ENCODE assay signal across 29 cellular contexts in genomic region chr1:247243738-247244137, GRCh38. TPM values are rescaled to one million over a fixed set of nuclear protein-coding genes. Genes with fewer than 3 reads are reported as not detected.
"Had no signal": no experiment of that assay in that cellular context is flagged by ENCODE, and none has a peak within 500 bp of the region (broad histone marks: within the 10 kb centered on the region; RNA-seq: fewer than 3 reads in every experiment).

No MANE protein-coding gene starts in this region.

- H3K27ac Mint-ChIP-seq: activated B cell treated with CpG ODN at 0.5 μM for 24 hours; activated CD8-positive, alpha-beta T cell treated with anti-CD3 and anti-CD28 coated beads for 36 hours; activated naive CD4-positive, alpha-beta T cell treated with anti-CD3 and anti-CD28 coated beads, Interleukin-2, amount 10 ng/mL, durations not matched to agents 7 days and 5 days; activated naive CD4-positive, alpha-beta T cell treated with anti-CD3 and anti-CD28 coated beads, Interleukin-2, amount 50 U/mL, for 72 hours; activated naive CD8-positive, alpha-beta T cell treated with anti-CD3 and anti-CD28 coated beads, Interleukin-2, amount 10 ng/mL, durations not matched to agents 7 days and 5 days; effector memory CD8-positive, alpha-beta T cell had no signal

- H3K4me3 Mint-ChIP-seq: activated B cell treated with CpG ODN at 0.5 μM for 24 hours; activated CD8-positive, alpha-beta T cell treated with anti-CD3 and anti-CD28 coated beads for 36 hours; activated naive CD4-positive, alpha-beta T cell treated with anti-CD3 and anti-CD28 coated beads, Interleukin-2, amount 10 ng/mL, durations not matched to agents 7 days and 5 days; activated naive CD8-positive, alpha-beta T cell treated with anti-CD3 and anti-CD28 coated beads, Interleukin-2, amount 10 ng/mL, durations not matched to agents 7 days and 5 days; activated T-cell treated with anti-CD3 and anti-CD28 coated beads, Interleukin-2, amount 50 U/mL, for 4 hours; effector memory CD8-positive, alpha-beta T cell had no signal

- H3K27ac ChIP-seq: brain microvascular endothelial cell, esophagus muscularis mucosa, foreskin keratinocyte, gastrocnemius medialis, heart right ventricle, VCaP had no signal

- DNase-seq: activated B cell treated with CpG ODN at 0.5 μM for 24 hours; activated CD4-positive, alpha-beta T cell treated with anti-CD3 and anti-CD28 coated beads for 48 hours; activated CD4-positive, alpha-beta T cell treated with anti-CD3 and anti-CD28 coated beads, Interleukin-2, amount 50 U/mL, for 1 hour; activated CD4-positive, alpha-beta T cell treated with anti-CD3 and anti-CD28 coated beads, Interleukin-2, amount 50 U/mL, for 48 hours; activated CD8-positive, alpha-beta memory T cell treated with anti-CD3 and anti-CD28 coated beads for 24 hours; activated CD8-positive, alpha-beta T cell treated with anti-CD3 and anti-CD28 coated beads for 36 hours; activated gamma-delta T cell; activated naive CD4-positive, alpha-beta T cell; activated naive CD4-positive, alpha-beta T cell treated with anti-CD3 and anti-CD28 coated beads, Interleukin-2, amount 10 ng/mL, durations not matched to agents 7 days and 5 days; activated naive CD8-positive, alpha-beta T cell treated with anti-CD3 and anti-CD28 coated beads, Interleukin-2, amount 10 ng/mL, durations not matched to agents 7 days and 5 days; activated T-cell treated with anti-CD3 and anti-CD28 coated beads, Interleukin-2, amount 50 U/mL, for 4 hours; brain microvascular endothelial cell; cortex of kidney; dermis blood vessel endothelial cell; effector CD4-positive, alpha-beta T cell; effector memory CD8-positive, alpha-beta T cell; erythroblast; foreskin keratinocyte; gastrocnemius medialis; heart right ventricle; T-helper 2 cell had no signal

- FAIRE-seq: astrocyte, colon had no signal

- H3K36me3 Mint-ChIP-seq: activated naive CD4-positive, alpha-beta T cell treated with anti-CD3 and anti-CD28 coated beads, Interleukin-2, amount 10 ng/mL, durations not matched to agents 7 days and 5 days; activated naive CD8-positive, alpha-beta T cell treated with anti-CD3 and anti-CD28 coated beads, Interleukin-2, amount 10 ng/mL, durations not matched to agents 7 days and 5 days had no signal

- H3K4me3 ChIP-seq: esophagus muscularis mucosa, gastrocnemius medialis, heart right ventricle had no signal

- H3K27me3 Mint-ChIP-seq: activated B cell treated with CpG ODN at 0.5 μM for 24 hours; activated CD8-positive, alpha-beta T cell treated with anti-CD3 and anti-CD28 coated beads for 36 hours; activated naive CD4-positive, alpha-beta T cell treated with anti-CD3 and anti-CD28 coated beads, Interleukin-2, amount 10 ng/mL, durations not matched to agents 7 days and 5 days; activated naive CD8-positive, alpha-beta T cell treated with anti-CD3 and anti-CD28 coated beads, Interleukin-2, amount 10 ng/mL, durations not matched to agents 7 days and 5 days; effector memory CD8-positive, alpha-beta T cell had no signal

- ATAC-seq: activated CD4-positive, CD25-positive, alpha-beta regulatory T cell treated with anti-CD3 and anti-CD28 coated beads, Interleukin-2, amount 50 U/mL, for 24 hours; activated CD8-positive, alpha-beta T cell treated with anti-CD3 and anti-CD28 coated beads for 36 hours; activated naive CD4-positive, alpha-beta T cell treated with anti-CD3 and anti-CD28 coated beads, Interleukin-2, amount 50 U/mL, for 72 hours; activated T-cell treated with anti-CD3 and anti-CD28 coated beads, Interleukin-2, amount 50 U/mL, for 4 hours; effector memory CD8-positive, alpha-beta T cell; foreskin keratinocyte; gastrocnemius medialis; heart right ventricle had no signal

- H3K4me1 Mint-ChIP-seq: activated B cell treated with CpG ODN at 0.5 μM for 24 hours; activated naive CD4-positive, alpha-beta T cell treated with anti-CD3 and anti-CD28 coated beads, Interleukin-2, amount 10 ng/mL, durations not matched to agents 7 days and 5 days; activated naive CD8-positive, alpha-beta T cell treated with anti-CD3 and anti-CD28 coated beads, Interleukin-2, amount 10 ng/mL, durations not matched to agents 7 days and 5 days had no signal

- H3K36me3 ChIP-seq: brain microvascular endothelial cell, esophagus muscularis mucosa, gastrocnemius medialis, heart right ventricle had no signal

- H3K4me1 ChIP-seq: esophagus muscularis mucosa, foreskin keratinocyte, gastrocnemius medialis, heart right ventricle had no signal

- H3K27me3 ChIP-seq: brain microvascular endothelial cell, esophagus muscularis mucosa, foreskin keratinocyte, gastrocnemius medialis, heart right ventricle had no signal

RNA-seq across cellular contexts. Expression of gene VN1R5, which starts 12.1 kb away (rescaled TPM):
- total RNA-seq: activated B cell treated with CpG ODN at 0.5 μM for 24 hours; activated CD8-positive, alpha-beta T cell treated with anti-CD3 and anti-CD28 coated beads for 36 hours; activated naive CD4-positive, alpha-beta T cell treated with anti-CD3 and anti-CD28 coated beads, Interleukin-2, amount 50 U/mL, for 72 hours; activated naive CD8-positive, alpha-beta T cell treated with anti-CD3 and anti-CD28 coated beads, Interleukin-2, amount 10 ng/mL, durations not matched to agents 7 days and 5 days; activated T-cell treated with anti-CD3 and anti-CD28 coated beads, Interleukin-2, amount 50 U/mL, for 4 hours; astrocyte; chondrocyte; dermis blood vessel endothelial cell; esophagus muscularis mucosa; foreskin keratinocyte; gastrocnemius medialis; heart right ventricle; T-helper 1 cell treated with Interleukin-12 subunit alpha and Interleukin-12 subunit beta and Interleukin-4 antibody, amounts not matched to agents 30 ng/mL and 1 ng/mL, for 36 hours had no signal
- polyA plus RNA-seq: foreskin keratinocyte, heart right ventricle had no signal
